17 cellular contexts compared by ENCODE assay signal in genomic region chr2:27095427-27095744, GRCh38. TPM values are rescaled to one million over a fixed set of nuclear protein-coding genes. Genes with fewer than 3 reads are reported as not detected.
A peak's percentile ranks its signal among the peaks of the same experiment; 100 is the strongest.
DNase-seq lines count a peak whose midpoint lies in the region; ATAC-seq, FAIRE-seq and TF ChIP-seq lines count a peak whose summit lies in the region.
"Had no signal": no experiment of that assay in that cellular context is flagged by ENCODE, and none has a peak within 500 bp of the region (broad histone marks: within the 10 kb centered on the region; RNA-seq: fewer than 3 reads in every experiment).

No MANE protein-coding gene starts in this region.

- TF ChIP-seq EP300 in H1 (IDR thresholded peaks at IDR 0.05; ENCODE audit: borderline replicate concordance in 1 of 2, low read depth in 2 of 2, low read length in 2 of 2): no peak

- no peaks in the 10 kb centered on the region for H3K9me3 Mint-ChIP-seq in activated naive CD4-positive, alpha-beta T cell treated with anti-CD3 and anti-CD28 coated beads, Interleukin-2, amount 50 U/mL, for 24 hours
- H3K9me3 Mint-ChIP-seq in stimulated activated memory B cell treated with anti-CD40 and anti-IgM and Interleukin-4, amounts not matched to agents 10 μg/mL and 1 μg/mL and 100 μg/mL, for 72 hours: no peaks in the 10 kb centered on the region
- H3K9me3 Mint-ChIP-seq: CD14-positive monocyte had no signal

- H3K56ac ChIP-seq in H1 (replicated peaks; ENCODE audit: insufficient read length, low read depth, low read length): no peak overlapping the region

- H3K4me1 ChIP-seq in H1 (replicated peaks in 1 of 4; ENCODE audit: control insufficient read depth in 3 of 4, insufficient read depth in 4 of 4, low read length in 3 of 4): peaks cover 0 to 2% (median under 1%) of the 10 kb centered on the region in 4 experiments; a peak in 2 of 7 replicates

- H3K27ac ChIP-seq in H1 (ENCODE audit: low read depth, low read length): no peak overlapping the region

- H3K27me3 Mint-ChIP-seq in activated naive CD4-positive, alpha-beta T cell treated with anti-CD3 and anti-CD28 coated beads, Interleukin-2, amount 50 U/mL, for 24 hours: no peaks in the 10 kb centered on the region
- H3K27me3 Mint-ChIP-seq in stimulated activated memory B cell treated with anti-CD40 and anti-IgM and Interleukin-4, amounts not matched to agents 10 μg/mL and 1 μg/mL and 100 μg/mL, for 72 hours: no peaks in the 10 kb centered on the region

- FAIRE-seq in H1 (lab: Jason Lieb, UNC): no peak
- FAIRE-seq: endometrium had no signal

- H3K9me3 ChIP-seq in H1 (ENCODE audit: insufficient read depth in 2 of 2, low read depth in 1 of 2, low read length in 1 of 2): no peaks in the 10 kb centered on the region

- no peak for ATAC-seq in stimulated activated memory B cell treated with anti-CD40 and anti-IgM and Interleukin-4, amounts not matched to agents 10 μg/mL and 1 μg/mL and 100 μg/mL, for 72 hours
- no peak for ATAC-seq in GM21526 (IDR thresholded peaks at IDR 0.05; ENCODE audit: low FRiP score, unreplicated experiment)
- ATAC-seq in HG02571 (IDR thresholded peaks at IDR 0.05; ENCODE audit: unreplicated experiment): no peak

- TF ChIP-seq POLR2A in H1 (IDR thresholded peaks at IDR 0.05; ENCODE audit: control extremely low read depth in 1 of 2, low read depth in 2 of 2, low read length in 2 of 2): no peak

- no peak overlapping the region for H3K4ac ChIP-seq in H1 (replicated peaks; ENCODE audit: insufficient read length, low read depth, low read length)

- no peak overlapping the region for H2AK5ac ChIP-seq in H1 (ENCODE audit: low read depth, low read length)

- DNase-seq in activated naive CD4-positive, alpha-beta T cell treated with Interleukin-2 at 50 U/mL for 16 hours: no peak
- DNase-seq in H1 (ENCODE audit: low read depth in 1 of 2, low spot score in 2 of 2): no peak
- DNase-seq: activated CD4-positive, alpha-beta T cell treated with anti-CD3 and anti-CD28 coated beads for 1 hour; activated gamma-delta T cell treated with Interleukin-2 at 50 U/mL for 16 hours; NCI-H2029 treated with DMSO at 0.1 percent for 48 hours; NCI-H510A; SHP77; stimulated activated CD4-positive, alpha-beta T cell treated with anti-CD3 and anti-CD28 coated beads, Interleukin-15, amount 100 ng/mL, for 24 hours; T-helper 9 cell had no signal

- no peaks in the 10 kb centered on the region for H3K23me2 ChIP-seq in H1 (ENCODE audit: low read depth, low read length)

- no peak overlapping the region for H2AFZ ChIP-seq in H1 (ENCODE audit: low read length)

- H3K4me3 Mint-ChIP-seq in activated naive CD4-positive, alpha-beta T cell treated with anti-CD3 and anti-CD28 coated beads, Interleukin-2, amount 50 U/mL, for 24 hours: peak overlapping the region; percentile 52
- peak overlapping the region; percentile 73 for H3K4me3 Mint-ChIP-seq in stimulated activated memory B cell treated with anti-CD40 and anti-IgM and Interleukin-4, amounts not matched to agents 10 μg/mL and 1 μg/mL and 100 μg/mL, for 72 hours

- peaks cover 14% of the 10 kb centered on the region for H3K4me1 Mint-ChIP-seq in activated naive CD4-positive, alpha-beta T cell treated with anti-CD3 and anti-CD28 coated beads, Interleukin-2, amount 50 U/mL, for 24 hours
- H3K4me1 Mint-ChIP-seq in stimulated activated memory B cell treated with anti-CD40 and anti-IgM and Interleukin-4, amounts not matched to agents 10 μg/mL and 1 μg/mL and 100 μg/mL, for 72 hours: peaks cover 21% of the 10 kb centered on the region

- H3K27ac Mint-ChIP-seq in activated naive CD4-positive, alpha-beta T cell treated with anti-CD3 and anti-CD28 coated beads, Interleukin-2, amount 50 U/mL, for 24 hours: no peak overlapping the region
- H3K27ac Mint-ChIP-seq in stimulated activated memory B cell treated with anti-CD40 and anti-IgM and Interleukin-4, amounts not matched to agents 10 μg/mL and 1 μg/mL and 100 μg/mL, for 72 hours: peak overlapping the region; percentile 46

- H2BK20ac ChIP-seq in H1 (ENCODE audit: low read length): peak overlapping the region; percentile 55; the same call in 1 of the 2 replicates

- no peak overlapping the region for H3K14ac ChIP-seq in H1 (ENCODE audit: insufficient read length)

- no peak overlapping the region for H4K5ac ChIP-seq in H1 (ENCODE audit: insufficient read length, low read depth, low read length)

- no peak overlapping the region for H2BK12ac ChIP-seq in H1 (ENCODE audit: low read depth, low read length)

- H4K91ac ChIP-seq in H1 (replicated peaks; ENCODE audit: insufficient read length, low read length): no peak overlapping the region

- H3K9ac ChIP-seq in H1 (replicated peaks in 1 of 4; ENCODE audit: extremely low read depth in 1 of 4, low read depth in 3 of 4, low read length in 3 of 4): no peak overlapping the region

- no peak overlapping the region for H2BK5ac ChIP-seq in H1 (ENCODE audit: low read depth, low read length)

- H3K27me3 ChIP-seq in H1 (replicated peaks in 1 of 4; ENCODE audit: control insufficient read depth in 3 of 4, extremely low read depth in 1 of 4, insufficient read depth in 3 of 4, low read length in 3 of 4): no peaks in the 10 kb centered on the region

- WGBS in H1 (ENCODE audit: extremely low coverage in 1 of 2, insufficient coverage in 1 of 2, insufficient read length in 1 of 2, insufficient replicate concordance in 2 of 2, low coverage in 1 of 2, low lambda C conversion rate in 2 of 2, missing lambda C conversion rate in 1 of 2), 2 experiments: 89% methylated on average over 2 of the region's 2 CpGs; no CpG with 5 or more reads in 1 of the 2 experiments

- no peak overlapping the region for H2BK15ac ChIP-seq in H1 (ENCODE audit: low read length)

- H4K20me1 ChIP-seq in H1 (replicated peaks in 1 of 2; ENCODE audit: control insufficient read depth in 1 of 2, insufficient read depth in 2 of 2, low read length in 2 of 2): peaks cover 0 to 6% of the 10 kb centered on the region in 2 experiments

- H3K79me2 ChIP-seq in H1 (ENCODE audit: control insufficient read depth in 1 of 2, insufficient read depth in 2 of 2, low read length in 2 of 2): no peaks in the 10 kb centered on the region

- H3K4me2 ChIP-seq in H1 (ENCODE audit: insufficient read depth in 1 of 2, low read depth in 2 of 2, low read length in 2 of 2): peak overlapping the region in 1 of 2 experiments; percentile 61; a peak in 1 of 4 replicates

- H3K36me3 Mint-ChIP-seq in activated naive CD4-positive, alpha-beta T cell treated with anti-CD3 and anti-CD28 coated beads, Interleukin-2, amount 50 U/mL, for 24 hours: peaks cover 2% of the 10 kb centered on the region
- H3K36me3 Mint-ChIP-seq in stimulated activated memory B cell treated with anti-CD40 and anti-IgM and Interleukin-4, amounts not matched to agents 10 μg/mL and 1 μg/mL and 100 μg/mL, for 72 hours: no peaks in the 10 kb centered on the region

- POLR2A ChIA-PET in H1 (lab: Charles Lee; ENCODE audit: partially characterized antibody): interaction anchor here (1.1 to 1.5 kb wide), 3 partner anchors 8 to 122 kb away, joined by 3 to 5 read pairs (median 4); partner anchors contain the start of gene CAD

- H3K4me3 ChIP-seq in H1 (ENCODE audit: extremely low read depth in 1 of 4, insufficient read depth in 2 of 4, low read depth in 3 of 4, low read length in 4 of 4): no peak overlapping the region

- H2BK120ac ChIP-seq in H1 (replicated peaks; ENCODE audit: low read depth, low read length): no peak overlapping the region

- peak overlapping the region; percentile 8; the same call in 1 of the 2 replicates for H4K8ac ChIP-seq in H1 (ENCODE audit: extremely low read depth, insufficient read depth, low read length)

- TF ChIP-seq RAD21 in H1 (IDR thresholded peaks at IDR 0.05 in 1 of 2, conservative IDR thresholded peaks at IDR 0.05 in 1 of 2; ENCODE audit: low read depth in 2 of 2, low read length in 2 of 2): no peak

- no peak overlapping the region for H3K18ac ChIP-seq in H1 (ENCODE audit: extremely low read depth, low read length)

- H3K79me1 ChIP-seq in H1 (ENCODE audit: low read depth, low read length): no peaks in the 10 kb centered on the region; the same call in 1 of the 2 replicates

- CTCF ChIA-PET in H1 (lab: Charles Lee; ENCODE audit: partially characterized antibody): interaction anchor here (1.2 to 12.7 kb wide), 9 partner anchors 8 to 187 kb away, joined by 3 to 120 read pairs (median 12); partner anchors contain the start of genes KHK, PREB and TRIM54

- H3K23ac ChIP-seq in H1 (ENCODE audit: insufficient read length): no peak overlapping the region

- no peak for TF ChIP-seq CTCF in H1 (IDR thresholded peaks at IDR 0.05; ENCODE audit: control extremely low read depth in 1 of 3, insufficient read depth in 1 of 3, low read depth in 1 of 3, low read length in 3 of 3)

- H3K36me3 ChIP-seq in H1 (ENCODE audit: control insufficient read depth in 2 of 4, insufficient read depth in 4 of 4, low read length in 3 of 4): no peaks in the 10 kb centered on the region

RNA-seq across cellular contexts. Expression of gene KHK, which starts 8.8 kb away (rescaled TPM):
- 17.7 and 20.5 TPM in 2 replicates for total RNA-seq in H1 (2021; fragmentation: NEBNext Ultra II Directional; extraction: Animal tissue kit (Norgen Biotek cat#: 25700))
- polyA plus RNA-seq in H1 (2011; rRNA removed): 11.0 and 14.5 TPM in 2 replicates
- polyA plus RNA-seq in H1 (2011; cell fraction: cytosol; rRNA removed): 10.0 TPM
- 17.9 TPM for polyA plus RNA-seq in H1 (2011; cell fraction: nucleus; rRNA removed)
- polyA plus RNA-seq in H1 (2012, experiment 1 of 2): 15.1 to 19.4 TPM (median 16.9 TPM) in 4 replicates
- polyA plus RNA-seq in H1 (2012, experiment 2 of 2): 12.6 TPM
- 7.6 TPM for polyA plus RNA-seq in H1 (2013, experiment 1 of 2)
- 7.1 TPM for polyA plus RNA-seq in H1 (2013, experiment 2 of 2)
- 6.8 and 9.2 TPM in 2 replicates for polyA minus RNA-seq in H1 (2011; rRNA and poly(A)+ RNA removed)
- 2.9 TPM for polyA minus RNA-seq in H1 (2011; cell fraction: cytosol; rRNA and poly(A)+ RNA removed)
- polyA minus RNA-seq in H1 (2011; cell fraction: nucleus; rRNA and poly(A)+ RNA removed): 3.9 TPM

RNA-seq across cellular contexts. Expression of gene EMILIN1, which starts 17.0 kb away (rescaled TPM):
- 2.9 and 3.0 TPM in 2 replicates for total RNA-seq in H1 (2021; fragmentation: NEBNext Ultra II Directional; extraction: Animal tissue kit (Norgen Biotek cat#: 25700))
- polyA plus RNA-seq in H1 (2011; rRNA removed): 1.9 and 3.1 TPM in 2 replicates
- polyA plus RNA-seq in H1 (2011; cell fraction: cytosol; rRNA removed): 2.0 TPM
- 2.9 TPM for polyA plus RNA-seq in H1 (2011; cell fraction: nucleus; rRNA removed)
- 0.61 to 2.3 TPM (median 1.8 TPM) in 4 replicates for polyA plus RNA-seq in H1 (2012, experiment 1 of 2)
- polyA plus RNA-seq in H1 (2012, experiment 2 of 2): 1.1 TPM
- 3.0 TPM for polyA plus RNA-seq in H1 (2013, experiment 1 of 2)
- polyA plus RNA-seq in H1 (2013, experiment 2 of 2): 2.4 TPM
- 0.28 and 0.66 TPM in 2 replicates for polyA minus RNA-seq in H1 (2011; rRNA and poly(A)+ RNA removed)
- 1.9 TPM for polyA minus RNA-seq in H1 (2011; cell fraction: cytosol; rRNA and poly(A)+ RNA removed)
- polyA minus RNA-seq in H1 (2011; cell fraction: nucleus; rRNA and poly(A)+ RNA removed): 1.8 TPM

RNA-seq across cellular contexts. Expression of gene CGREF1, which starts 23.5 kb away (rescaled TPM):
- 3.4 and 3.5 TPM in 2 replicates for total RNA-seq in H1 (2021; fragmentation: NEBNext Ultra II Directional; extraction: Animal tissue kit (Norgen Biotek cat#: 25700))
- polyA plus RNA-seq in H1 (2011; rRNA removed): 2.5 and 3.7 TPM in 2 replicates
- 3.6 TPM for polyA plus RNA-seq in H1 (2011; cell fraction: cytosol; rRNA removed)
- 4.3 TPM for polyA plus RNA-seq in H1 (2011; cell fraction: nucleus; rRNA removed)
- 2.3 to 4.1 TPM (median 3.1 TPM) in 4 replicates for polyA plus RNA-seq in H1 (2012, experiment 1 of 2)
- 1.6 TPM for polyA plus RNA-seq in H1 (2012, experiment 2 of 2)
- polyA plus RNA-seq in H1 (2013, experiment 1 of 2): 6.9 TPM
- polyA plus RNA-seq in H1 (2013, experiment 2 of 2): 7.4 TPM
- 2.1 and 2.7 TPM in 2 replicates for polyA minus RNA-seq in H1 (2011; rRNA and poly(A)+ RNA removed)
- polyA minus RNA-seq in H1 (2011; cell fraction: cytosol; rRNA and poly(A)+ RNA removed): 2.7 TPM
- 1.00 TPM for polyA minus RNA-seq in H1 (2011; cell fraction: nucleus; rRNA and poly(A)+ RNA removed)
- polyA plus RNA-seq: CD14-positive monocyte had no signal

RNA-seq across cellular contexts. Expression of gene OST4, which starts 23.9 kb away (rescaled TPM):
- total RNA-seq in H1 (2021; fragmentation: NEBNext Ultra II Directional; extraction: Animal tissue kit (Norgen Biotek cat#: 25700)): 212 and 225 TPM in 2 replicates
- polyA plus RNA-seq in H1 (2011; rRNA removed): 865 and 906 TPM in 2 replicates
- polyA plus RNA-seq in H1 (2011; cell fraction: cytosol; rRNA removed): 368 TPM
- 358 TPM for polyA plus RNA-seq in H1 (2011; cell fraction: nucleus; rRNA removed)
- 242 to 359 TPM (median 313 TPM) in 4 replicates for polyA plus RNA-seq in H1 (2012, experiment 1 of 2)
- polyA plus RNA-seq in H1 (2012, experiment 2 of 2): 550 TPM
- 754 TPM for polyA plus RNA-seq in H1 (2013, experiment 1 of 2)
- polyA plus RNA-seq in H1 (2013, experiment 2 of 2): 766 TPM
- polyA minus RNA-seq in H1 (2011; rRNA and poly(A)+ RNA removed): 164 and 185 TPM in 2 replicates
- 376 TPM for polyA minus RNA-seq in H1 (2011; cell fraction: cytosol; rRNA and poly(A)+ RNA removed)
- polyA minus RNA-seq in H1 (2011; cell fraction: nucleus; rRNA and poly(A)+ RNA removed): 147 TPM

RNA-seq across cellular contexts. Expression of gene ABHD1, which starts 28.2 kb away (rescaled TPM):
- 0.20 and 0.50 TPM in 2 replicates for total RNA-seq in H1 (2021; fragmentation: NEBNext Ultra II Directional; extraction: Animal tissue kit (Norgen Biotek cat#: 25700))
- polyA plus RNA-seq in H1 (2011; rRNA removed): 0.88 and 1.1 TPM in 2 replicates
- polyA plus RNA-seq in H1 (2011; cell fraction: cytosol; rRNA removed): 0.70 TPM
- polyA plus RNA-seq in H1 (2011; cell fraction: nucleus; rRNA removed): 0.94 TPM
- 0.35 to 0.93 TPM (median 0.38 TPM) in 4 replicates for polyA plus RNA-seq in H1 (2012, experiment 1 of 2)
- not detected for polyA plus RNA-seq in H1 (2012, experiment 2 of 2)
- polyA plus RNA-seq in H1 (2013, experiment 1 of 2): 0.26 TPM
- 0.15 TPM for polyA plus RNA-seq in H1 (2013, experiment 2 of 2)
- 0.28 and 0.78 TPM in 2 replicates for polyA minus RNA-seq in H1 (2011; rRNA and poly(A)+ RNA removed)
- not detected for polyA minus RNA-seq in H1 (2011; cell fraction: cytosol; rRNA and poly(A)+ RNA removed)
- 0.80 TPM for polyA minus RNA-seq in H1 (2011; cell fraction: nucleus; rRNA and poly(A)+ RNA removed)
- total RNA-seq: A673, kidney epithelial cell had no signal
